ENCODE assay signal across 4 cellular contexts in genomic region chr17:40372644-40373043, GRCh38. TPM values are rescaled to one million over a fixed set of nuclear protein-coding genes. Genes with fewer than 3 reads are reported as not detected.
"Had no signal": no experiment of that assay in that cellular context is flagged by ENCODE, and none has a peak within 500 bp of the region (broad histone marks: within the 10 kb centered on the region; RNA-seq: fewer than 3 reads in every experiment).

No MANE protein-coding gene starts in this region.

RNA-seq across cellular contexts. Expression of gene GJD3, which starts 8.1 kb away (rescaled TPM):
- total RNA-seq: breast epithelium; natural killer cell; T-helper 2 cell treated with Interferon-gamma antibody and Interleukin-4, amounts not matched to agents 100 ng/mL and 5 ng/mL, for 36 hours; urinary bladder had no signal
